ENCODE assay signal across 38 cellular contexts in the genomic region with DNA sequence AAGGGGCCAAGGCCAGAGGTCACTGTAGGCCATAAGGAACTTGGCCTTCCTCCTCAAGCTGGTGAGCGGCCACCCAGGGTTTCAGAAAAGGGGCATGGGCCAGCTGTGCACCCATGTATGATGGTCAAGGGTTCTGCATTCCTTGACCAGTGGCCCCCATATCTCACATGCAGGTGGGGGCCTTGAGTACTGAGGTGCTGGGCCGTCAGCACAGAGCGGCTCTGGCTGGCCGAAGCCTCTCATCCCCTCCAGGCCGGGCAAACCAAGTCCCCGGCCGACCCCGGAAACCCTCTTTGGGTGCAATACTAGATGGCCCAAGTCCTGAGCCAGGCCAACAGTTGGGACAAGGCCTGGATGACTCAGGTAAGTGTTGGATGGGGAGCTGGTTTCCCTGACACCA. TPM values are rescaled to one million over a fixed set of nuclear protein-coding genes. Genes with fewer than 3 reads are reported as not detected.
"Had no signal": no experiment of that assay in that cellular context is flagged by ENCODE, and none has a peak within 500 bp of the region (broad histone marks: within the 10 kb centered on the region; RNA-seq: fewer than 3 reads in every experiment).

No MANE protein-coding gene starts in this region.

- H3K4me1 ChIP-seq: breast epithelium had no signal

- H3K9me3 ChIP-seq: adrenal gland, body of pancreas, breast epithelium, MG63, Peyer's patch had no signal

- FAIRE-seq: astrocyte had no signal

- H3K27ac ChIP-seq: body of pancreas, breast epithelium, Peyer's patch, WERI-Rb-1 had no signal

- H3K9me3 Mint-ChIP-seq: activated naive CD4-positive, alpha-beta T cell treated with anti-CD3 and anti-CD28 coated beads for 36 hours; activated naive CD4-positive, alpha-beta T cell treated with anti-CD3 and anti-CD28 coated beads, Interleukin-2, amount 50 U/mL, for 72 hours; activated T-cell treated with anti-CD3 and anti-CD28 coated beads, Interleukin-2, amount 50 U/mL, for 24 hours; T-cell had no signal

- DNase-seq: activated CD4-positive, alpha-beta T cell treated with anti-CD3 and anti-CD28 coated beads for 1 hour; activated CD4-positive, alpha-beta T cell treated with anti-CD3 and anti-CD28 coated beads for 48 hours; activated CD4-positive, alpha-beta T cell treated with anti-CD3 and anti-CD28 coated beads, Interleukin-2, amount 50 U/mL, for 48 hours; activated CD4-positive, CD25-positive, alpha-beta regulatory T cell; activated CD8-positive, alpha-beta T cell treated with anti-CD3 and anti-CD28 coated beads, Interleukin-2, amount 10 ng/mL, durations not matched to agents 7 days and 5 days; activated gamma-delta T cell treated with Interleukin-2 at 50 U/mL for 16 hours; activated naive CD4-positive, alpha-beta T cell treated with anti-CD3 and anti-CD28 coated beads for 36 hours; activated T-cell treated with anti-CD3 and anti-CD28 coated beads, Interleukin-2, amount 50 U/mL, for 24 hours; adrenal gland; body of pancreas; Kasumi-1; KG1; MG63; NCI-H1048; NCI-H1105 treated with DMSO at 0.1 percent for 48 hours; NCI-H1436; NCI-H1694 treated with DMSO at 0.1 percent for 48 hours; NCI-H2029 treated with DMSO at 0.1 percent for 48 hours; NCI-H2107; NCI-H2171; NCI-H510A; NCI-H526; NCI-H748 treated with DMSO at 0.1 percent for 48 hours; NK-92 treated with Interleukin-12 subunit alpha and Interleukin-12 subunit beta, amount 100 ng/mL, for 24 hours; PC-3; Peyer's patch; RPMI8226; SIG-M5; T-cell; T-helper 17 cell; WERI-Rb-1 had no signal

- H3K27ac Mint-ChIP-seq: activated CD8-positive, alpha-beta T cell treated with anti-CD3 and anti-CD28 coated beads, Interleukin-2, amount 10 ng/mL, durations not matched to agents 7 days and 5 days; activated naive CD4-positive, alpha-beta T cell treated with anti-CD3 and anti-CD28 coated beads for 36 hours; activated T-cell treated with anti-CD3 and anti-CD28 coated beads, Interleukin-2, amount 50 U/mL, for 24 hours; T-cell; T-helper 17 cell had no signal

- H3K27me3 Mint-ChIP-seq: T-cell had no signal

- H3K27me3 ChIP-seq: adrenal gland, body of pancreas, breast epithelium, MG63, Peyer's patch had no signal

- H3K36me3 Mint-ChIP-seq: activated naive CD4-positive, alpha-beta T cell treated with anti-CD3 and anti-CD28 coated beads, Interleukin-2, amount 50 U/mL, for 72 hours had no signal

- H3K4me3 Mint-ChIP-seq: activated CD8-positive, alpha-beta T cell treated with anti-CD3 and anti-CD28 coated beads, Interleukin-2, amount 10 ng/mL, durations not matched to agents 7 days and 5 days; activated naive CD4-positive, alpha-beta T cell treated with anti-CD3 and anti-CD28 coated beads for 36 hours; activated T-cell treated with anti-CD3 and anti-CD28 coated beads, Interleukin-2, amount 50 U/mL, for 24 hours; T-cell; T-helper 17 cell had no signal

- ATAC-seq: activated CD8-positive, alpha-beta T cell treated with anti-CD3 and anti-CD28 coated beads, Interleukin-2, amount 10 ng/mL, durations not matched to agents 7 days and 5 days; activated naive CD4-positive, alpha-beta T cell treated with anti-CD3 and anti-CD28 coated beads, Interleukin-2, amount 50 U/mL, for 72 hours; body of pancreas; PC-3; Right ventricle myocardium inferior; SK-N-SH treated with all-trans-retinoic acid at 6 μM for 48 hours; T-cell; T-helper 17 cell had no signal

- H3K4me3 ChIP-seq: adrenal gland, body of pancreas, breast epithelium, MG63, Peyer's patch had no signal

RNA-seq across cellular contexts. Expression of gene VWA5B2, which starts 9.8 kb away (rescaled TPM):
- total RNA-seq: activated CD8-positive, alpha-beta T cell treated with anti-CD3 and anti-CD28 coated beads, Interleukin-2, amount 10 ng/mL, durations not matched to agents 7 days and 5 days; activated naive CD4-positive, alpha-beta T cell treated with anti-CD3 and anti-CD28 coated beads for 36 hours; activated naive CD4-positive, alpha-beta T cell treated with anti-CD3 and anti-CD28 coated beads, Interleukin-2, amount 50 U/mL, for 72 hours; cardiac septum; Right ventricle myocardium inferior; SK-MEL-5; T-helper 17 cell had no signal

RNA-seq across cellular contexts. Expression of gene CAMK2N2, which starts 22.1 kb away (rescaled TPM):
- total RNA-seq: activated CD8-positive, alpha-beta T cell treated with anti-CD3 and anti-CD28 coated beads, Interleukin-2, amount 10 ng/mL, durations not matched to agents 7 days and 5 days; activated naive CD4-positive, alpha-beta T cell treated with anti-CD3 and anti-CD28 coated beads for 36 hours; breast epithelium; Peyer's patch; Right ventricle myocardium inferior had no signal

RNA-seq across cellular contexts. Expression of gene ECE2, which starts 36.6 kb away (rescaled TPM):
- total RNA-seq: activated CD8-positive, alpha-beta T cell treated with anti-CD3 and anti-CD28 coated beads, Interleukin-2, amount 10 ng/mL, durations not matched to agents 7 days and 5 days; activated naive CD4-positive, alpha-beta T cell treated with anti-CD3 and anti-CD28 coated beads for 36 hours; astrocyte; breast epithelium; PC-3; Peyer's patch; Right ventricle myocardium inferior; SK-MEL-5; T-cell; T-helper 17 cell had no signal
